ENCODE assay signal across 1 cellular context in the genomic region with DNA sequence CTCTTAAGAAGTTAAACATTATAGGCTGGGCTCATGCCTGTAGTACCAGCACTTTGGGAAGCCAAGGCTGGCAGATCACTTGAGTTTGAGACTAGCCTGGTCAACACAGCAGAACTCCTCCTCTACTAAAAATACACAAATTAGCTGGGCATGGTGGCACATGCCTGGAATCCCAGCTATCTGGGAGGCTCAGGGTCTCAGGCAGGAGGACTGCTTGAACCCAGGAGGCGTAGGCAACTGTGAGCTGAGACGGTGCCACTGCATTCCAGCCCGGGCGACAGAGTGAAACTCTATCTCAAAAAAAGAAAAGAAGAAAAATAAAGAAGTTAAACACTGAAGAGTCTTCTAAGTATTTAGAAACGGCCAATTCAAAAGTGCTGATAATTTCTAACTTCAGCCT.
TF ChIP-seq lines count a peak whose summit lies in the region.

No MANE protein-coding gene starts in this region.

TF ChIP-seq in GM23338, 12 proteins besides CTCF, POLR2A, EP300 and RAD21 (continued from another document):
- TF ChIP-seq, protein P1, sequence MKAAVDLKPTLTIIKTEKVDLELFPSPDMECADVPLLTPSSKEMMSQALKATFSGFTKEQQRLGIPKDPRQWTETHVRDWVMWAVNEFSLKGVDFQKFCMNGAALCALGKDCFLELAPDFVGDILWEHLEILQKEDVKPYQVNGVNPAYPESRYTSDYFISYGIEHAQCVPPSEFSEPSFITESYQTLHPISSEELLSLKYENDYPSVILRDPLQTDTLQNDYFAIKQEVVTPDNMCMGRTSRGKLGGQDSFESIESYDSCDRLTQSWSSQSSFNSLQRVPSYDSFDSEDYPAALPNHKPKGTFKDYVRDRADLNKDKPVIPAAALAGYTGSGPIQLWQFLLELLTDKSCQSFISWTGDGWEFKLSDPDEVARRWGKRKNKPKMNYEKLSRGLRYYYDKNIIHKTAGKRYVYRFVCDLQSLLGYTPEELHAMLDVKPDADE (IDR thresholded peaks at IDR 0.05), result no peak
- no peak for TF ChIP-seq ZNF331 (CRISPR knock-in tag; IDR thresholded peaks at IDR 0.05; ENCODE audit: low read depth)
- TF ChIP-seq JUNB (IDR thresholded peaks at IDR 0.05; ENCODE audit: unreplicated experiment), result no peak
- TF ChIP-seq CREB1 (CRISPR knock-in tag; IDR thresholded peaks at IDR 0.05; ENCODE audit: low read depth), result no peak
- TF ChIP-seq, protein P2, sequence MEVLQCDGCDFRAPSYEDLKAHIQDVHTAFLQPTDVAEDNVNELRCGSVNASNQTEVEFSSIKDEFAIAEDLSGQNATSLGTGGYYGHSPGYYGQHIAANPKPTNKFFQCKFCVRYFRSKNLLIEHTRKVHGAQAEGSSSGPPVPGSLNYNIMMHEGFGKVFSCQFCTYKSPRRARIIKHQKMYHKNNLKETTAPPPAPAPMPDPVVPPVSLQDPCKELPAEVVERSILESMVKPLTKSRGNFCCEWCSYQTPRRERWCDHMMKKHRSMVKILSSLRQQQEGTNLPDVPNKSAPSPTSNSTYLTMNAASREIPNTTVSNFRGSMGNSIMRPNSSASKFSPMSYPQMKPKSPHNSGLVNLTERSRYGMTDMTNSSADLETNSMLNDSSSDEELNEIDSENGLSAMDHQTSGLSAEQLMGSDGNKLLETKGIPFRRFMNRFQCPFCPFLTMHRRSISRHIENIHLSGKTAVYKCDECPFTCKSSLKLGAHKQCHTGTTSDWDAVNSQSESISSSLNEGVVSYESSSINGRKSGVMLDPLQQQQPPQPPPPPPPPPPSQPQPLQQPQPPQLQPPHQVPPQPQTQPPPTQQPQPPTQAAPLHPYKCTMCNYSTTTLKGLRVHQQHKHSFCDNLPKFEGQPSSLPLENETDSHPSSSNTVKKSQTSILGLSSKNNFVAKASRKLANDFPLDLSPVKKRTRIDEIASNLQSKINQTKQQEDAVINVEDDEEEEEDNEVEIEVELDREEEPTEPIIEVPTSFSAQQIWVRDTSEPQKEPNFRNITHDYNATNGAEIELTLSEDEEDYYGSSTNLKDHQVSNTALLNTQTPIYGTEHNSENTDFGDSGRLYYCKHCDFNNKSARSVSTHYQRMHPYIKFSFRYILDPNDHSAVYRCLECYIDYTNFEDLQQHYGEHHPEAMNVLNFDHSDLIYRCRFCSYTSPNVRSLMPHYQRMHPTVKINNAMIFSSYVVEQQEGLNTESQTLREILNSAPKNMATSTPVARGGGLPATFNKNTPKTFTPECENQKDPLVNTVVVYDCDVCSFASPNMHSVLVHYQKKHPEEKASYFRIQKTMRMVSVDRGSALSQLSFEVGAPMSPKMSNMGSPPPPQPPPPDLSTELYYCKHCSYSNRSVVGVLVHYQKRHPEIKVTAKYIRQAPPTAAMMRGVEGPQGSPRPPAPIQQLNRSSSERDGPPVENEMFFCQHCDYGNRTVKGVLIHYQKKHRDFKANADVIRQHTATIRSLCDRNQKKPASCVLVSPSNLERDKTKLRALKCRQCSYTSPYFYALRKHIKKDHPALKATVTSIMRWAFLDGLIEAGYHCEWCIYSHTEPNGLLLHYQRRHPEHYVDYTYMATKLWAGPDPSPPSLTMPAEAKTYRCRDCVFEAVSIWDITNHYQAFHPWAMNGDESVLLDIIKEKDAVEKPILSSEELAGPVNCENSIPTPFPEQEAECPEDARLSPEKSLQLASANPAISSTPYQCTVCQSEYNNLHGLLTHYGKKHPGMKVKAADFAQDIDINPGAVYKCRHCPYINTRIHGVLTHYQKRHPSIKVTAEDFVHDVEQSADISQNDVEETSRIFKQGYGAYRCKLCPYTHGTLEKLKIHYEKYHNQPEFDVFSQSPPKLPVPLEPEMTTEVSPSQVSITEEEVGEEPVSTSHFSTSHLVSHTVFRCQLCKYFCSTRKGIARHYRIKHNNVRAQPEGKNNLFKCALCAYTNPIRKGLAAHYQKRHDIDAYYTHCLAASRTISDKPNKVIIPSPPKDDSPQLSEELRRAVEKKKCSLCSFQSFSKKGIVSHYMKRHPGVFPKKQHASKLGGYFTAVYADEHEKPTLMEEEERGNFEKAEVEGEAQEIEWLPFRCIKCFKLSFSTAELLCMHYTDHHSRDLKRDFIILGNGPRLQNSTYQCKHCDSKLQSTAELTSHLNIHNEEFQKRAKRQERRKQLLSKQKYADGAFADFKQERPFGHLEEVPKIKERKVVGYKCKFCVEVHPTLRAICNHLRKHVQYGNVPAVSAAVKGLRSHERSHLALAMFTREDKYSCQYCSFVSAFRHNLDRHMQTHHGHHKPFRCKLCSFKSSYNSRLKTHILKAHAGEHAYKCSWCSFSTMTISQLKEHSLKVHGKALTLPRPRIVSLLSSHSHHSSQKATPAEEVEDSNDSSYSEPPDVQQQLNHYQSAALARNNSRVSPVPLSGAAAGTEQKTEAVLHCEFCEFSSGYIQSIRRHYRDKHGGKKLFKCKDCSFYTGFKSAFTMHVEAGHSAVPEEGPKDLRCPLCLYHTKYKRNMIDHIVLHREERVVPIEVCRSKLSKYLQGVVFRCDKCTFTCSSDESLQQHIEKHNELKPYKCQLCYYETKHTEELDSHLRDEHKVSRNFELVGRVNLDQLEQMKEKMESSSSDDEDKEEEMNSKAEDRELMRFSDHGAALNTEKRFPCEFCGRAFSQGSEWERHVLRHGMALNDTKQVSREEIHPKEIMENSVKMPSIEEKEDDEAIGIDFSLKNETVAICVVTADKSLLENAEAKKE (CRISPR knock-in tag; IDR thresholded peaks at IDR 0.05), result no peak
- TF ChIP-seq STAT1 (IDR thresholded peaks at IDR 0.05; ENCODE audit: unreplicated experiment), result no peak
- no peak for TF ChIP-seq EZH2phosphoT487 (IDR thresholded peaks at IDR 0.05; ENCODE audit: unreplicated experiment)
